ENCODE assay signal across 19 cellular contexts in the genomic region with DNA sequence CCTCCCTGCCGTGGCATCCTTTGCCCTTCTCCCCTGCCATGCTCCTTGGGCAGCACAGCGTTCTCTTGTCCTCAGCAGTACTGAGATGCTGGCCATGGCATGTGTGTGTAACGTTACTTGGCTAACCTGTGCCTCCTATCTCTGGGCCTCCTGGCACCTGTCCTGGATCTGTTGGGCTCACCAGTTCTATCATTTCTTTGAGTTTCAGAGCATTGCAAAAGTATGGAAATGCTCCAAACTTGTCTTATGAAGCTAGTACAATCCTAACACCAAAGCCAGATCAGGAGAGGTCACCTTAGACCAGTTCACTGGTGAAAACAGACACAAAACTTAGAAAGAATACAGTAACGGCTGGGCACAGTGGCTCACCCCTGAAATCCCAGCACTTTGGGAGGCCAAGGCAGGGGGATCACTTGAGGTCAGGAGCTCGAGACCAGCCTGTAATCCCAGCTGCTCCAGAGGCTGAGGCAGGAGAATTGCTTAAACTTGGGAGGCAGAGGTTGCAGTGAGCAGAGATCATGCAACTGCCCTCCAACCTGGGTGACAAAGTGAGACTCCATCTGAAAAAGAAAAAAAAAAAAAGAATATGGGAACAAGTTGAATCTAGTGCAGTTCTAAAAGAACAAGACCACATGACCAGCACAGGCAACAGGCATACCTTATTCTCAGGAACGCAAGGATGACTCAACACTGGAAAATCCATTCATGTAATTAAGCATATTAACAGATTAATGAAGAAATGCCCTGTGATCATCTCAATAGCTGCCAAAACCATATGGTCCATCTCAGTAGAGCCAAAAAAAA.
DNase-seq lines count a peak whose midpoint lies in the region; ATAC-seq, FAIRE-seq and TF ChIP-seq lines count a peak whose summit lies in the region.
"Had no signal": no experiment of that assay in that cellular context is flagged by ENCODE, and none has a peak within 500 bp of the region (broad histone marks: within the 10 kb centered on the region; RNA-seq: fewer than 3 reads in every experiment).

No MANE protein-coding gene starts in this region.

- H3K4me3 ChIP-seq in right atrium auricular region, result no peak overlapping the region
- H3K4me3 ChIP-seq in right cardiac atrium (ENCODE audit: low read length), result no peak overlapping the region
- H3K4me3 ChIP-seq in prostate gland, result no peak overlapping the region
- H3K4me3 ChIP-seq: esophagus muscularis mucosa, vagina had no signal

- H3K27me3 ChIP-seq in right atrium auricular region (no peaks in the 10 kb centered on the region), right cardiac atrium (ENCODE audit: control insufficient read depth, insufficient read depth) (no peaks in the 10 kb centered on the region), prostate gland (replicated peaks; ENCODE audit: insufficient read depth) (no peaks in the 10 kb centered on the region)
- H3K27me3 ChIP-seq: BE2C, vagina had no signal

- TF ChIP-seq POLR2A in prostate gland (IDR thresholded peaks at IDR 0.05), result no peak

- H3K9me3 ChIP-seq in right atrium auricular region (no peaks in the 10 kb centered on the region), right cardiac atrium (ENCODE audit: control insufficient read depth, low read length) (no peaks in the 10 kb centered on the region), prostate gland (no peaks in the 10 kb centered on the region)
- H3K9me3 ChIP-seq: BE2C, esophagus muscularis mucosa, vagina had no signal

- ATAC-seq in right cardiac atrium (no peak), HG03135 (IDR thresholded peaks at IDR 0.05; ENCODE audit: unreplicated experiment) (no peak), GM18909 (IDR thresholded peaks at IDR 0.05; ENCODE audit: poor library complexity, unreplicated experiment) (no peak)

- FAIRE-seq in urothelium cell line (lab: Jason Lieb, UNC), result peak; percentile 35
- FAIRE-seq: A204.1 had no signal

- no peak for TF ChIP-seq CTCF in right atrium auricular region (IDR thresholded peaks at IDR 0.05)
- TF ChIP-seq CTCF in prostate gland (IDR thresholded peaks at IDR 0.05), result no peak

- intact Hi-C loops in right cardiac atrium (cut with DNase I) (no loop called here), prostate gland (cut with DNase I) (no loop called here)

- H3K4me1 ChIP-seq in right atrium auricular region (no peaks in the 10 kb centered on the region), right cardiac atrium (ENCODE audit: control insufficient read depth, insufficient read depth, low read length) (no peaks in the 10 kb centered on the region), prostate gland (replicated peaks) (no peaks in the 10 kb centered on the region)
- H3K4me1 ChIP-seq: BE2C, esophagus muscularis mucosa, vagina had no signal

- H3K36me3 ChIP-seq in right atrium auricular region, result no peaks in the 10 kb centered on the region
- no peaks in the 10 kb centered on the region for H3K36me3 ChIP-seq in prostate gland
- H3K36me3 ChIP-seq: BE2C, esophagus muscularis mucosa, vagina had no signal

- DNase-seq in right atrium auricular region (ENCODE audit: low spot score) (peak; percentile 32), right cardiac atrium (no peak), astrocyte of the hippocampus (ENCODE audit: low read depth, low spot score) (peak; percentile 48), kidney tubule cell (ENCODE audit: low spot score) (peak; percentile 69), urothelium cell line (ENCODE audit: low spot score) (peak; percentile 32), prostate gland (ENCODE audit: low spot score) (no peak)
- DNase-seq: activated CD4-positive, alpha-beta T cell treated with anti-CD3 and anti-CD28 coated beads, Interleukin-2, amount 50 U/mL, for 1 hour; BE2C; Calu3; KBM-7; midbrain; NCI-H2171 treated with DMSO at 0.1 percent for 48 hours; SHP77; stimulated activated CD4-positive, alpha-beta T cell treated with anti-CD3 and anti-CD28 coated beads, Interleukin-15, amount 100 ng/mL, for 24 hours had no signal

- H3K27ac ChIP-seq in right atrium auricular region (no peak overlapping the region), right cardiac atrium (ENCODE audit: low read length) (no peak overlapping the region), prostate gland (no peak overlapping the region)
- H3K27ac ChIP-seq: esophagus muscularis mucosa, vagina had no signal

- WGBS in right cardiac atrium, result 73% methylated on average over 6 of the region's 6 CpGs
- 69% methylated on average over 6 of the region's 6 CpGs for WGBS in prostate gland

Comparison
In these comparisons a context has a peak if more than half of its experiments do, and no peak if none do; other contexts are left out.
1. DNase-seq: peak in right atrium auricular region (single experiment), astrocyte of the hippocampus (single experiment), kidney tubule cell (single experiment) and urothelium cell line (single experiment); none in right cardiac atrium (0 of 3) and prostate gland (single experiment).